In the genomic region with DNA sequence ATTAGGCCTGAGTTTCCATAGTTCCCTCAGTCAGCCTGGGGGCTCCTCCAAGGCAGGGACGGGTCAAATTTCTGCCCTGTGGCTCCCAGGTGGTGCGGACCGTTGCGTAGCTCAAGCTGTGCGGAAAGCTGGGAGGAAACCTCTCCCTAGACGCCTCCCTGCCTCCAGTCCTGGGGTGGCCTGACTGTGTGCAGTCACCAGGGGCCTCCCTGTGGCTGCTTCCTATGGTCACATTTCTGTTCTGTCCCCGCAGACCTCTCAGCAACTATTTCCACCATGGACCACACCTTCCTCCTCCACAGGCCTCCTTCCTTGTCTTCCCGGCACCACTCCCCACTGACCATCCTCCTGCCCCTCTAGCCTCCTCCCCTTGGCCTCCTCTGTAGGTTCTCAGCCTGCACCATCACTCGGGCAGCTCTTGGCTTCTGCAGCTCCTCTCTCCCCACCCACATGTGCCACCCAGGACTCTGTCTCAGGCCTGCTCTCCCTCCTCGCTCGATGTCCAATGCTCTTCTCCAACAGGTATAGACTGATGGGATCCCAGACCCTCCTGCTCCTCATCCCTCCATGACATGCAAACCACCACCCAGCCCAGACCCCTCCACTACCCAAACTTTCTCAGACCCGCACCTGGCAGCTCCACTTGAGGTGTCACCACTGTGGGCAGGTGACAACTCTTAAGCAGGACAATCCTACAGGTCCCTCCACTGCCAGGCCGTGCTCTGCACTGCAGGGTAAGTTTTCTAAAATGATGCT, we compare ENCODE assay signal across 28 cellular contexts. TPM values are rescaled to one million over a fixed set of nuclear protein-coding genes. Genes with fewer than 3 reads are reported as not detected.
A peak's percentile ranks its signal among the peaks of the same experiment; 100 is the strongest.
DNase-seq lines count a peak whose midpoint lies in the region; ATAC-seq, FAIRE-seq and TF ChIP-seq lines count a peak whose summit lies in the region.
"Had no signal": no experiment of that assay in that cellular context is flagged by ENCODE, and none has a peak within 500 bp of the region (broad histone marks: within the 10 kb centered on the region; RNA-seq: fewer than 3 reads in every experiment).

No MANE protein-coding gene starts in this region.

- no peak overlapping the region for H3K18ac ChIP-seq in IMR-90 (ENCODE audit: low read depth, low read length)
- H3K18ac ChIP-seq in H1 (ENCODE audit: extremely low read depth, low read length), result no peak overlapping the region
- H3K18ac ChIP-seq in neuronal stem cell (ENCODE audit: low read length), result no peak overlapping the region

- no peak overlapping the region for H4K8ac ChIP-seq in IMR-90 (ENCODE audit: low read depth in 2 of 2, low read length in 2 of 2)
- no peak overlapping the region for H4K8ac ChIP-seq in H1 (ENCODE audit: extremely low read depth, insufficient read depth, low read length)
- no peak overlapping the region for H4K8ac ChIP-seq in neuronal stem cell (ENCODE audit: low read depth, low read length)

- DNase-seq in IMR-90 (no peak), H1 (ENCODE audit: low read depth in 1 of 2, low spot score in 2 of 2) (no peak), neuronal stem cell (ENCODE audit: low spot score) (no peak), C1 segment of cervical spinal cord (lab: John Stamatoyannopoulos, UW) (no peak), NCI-H1694 (lab: John Stamatoyannopoulos, UW) (no peak), gastrocnemius medialis (no peak)
- DNase-seq in stimulated activated CD4-positive, alpha-beta T cell treated with anti-CD3 and anti-CD28 coated beads, Interleukin-2, amount 100 ng/mL, for 24 hours, result no peak
- DNase-seq: CD4-positive, CD25-positive, alpha-beta regulatory T cell; DMS153; DND-41; KBM-7; MV-4-11; NCI-H1105; NCI-H1436 treated with DMSO at 0.1 percent for 48 hours; NCI-H1930; NCI-H446 treated with DMSO at 0.1 percent for 48 hours; NCI-H526; NCI-H82; SHP77; T-cell had no signal

- H2BK120ac ChIP-seq in IMR-90 (ENCODE audit: low read depth, low read length), result no peak overlapping the region
- H2BK120ac ChIP-seq in H1 (replicated peaks; ENCODE audit: low read depth, low read length), result no peak overlapping the region
- H2BK120ac ChIP-seq in neuronal stem cell (ENCODE audit: low read depth, low read length), result peak overlapping the region; percentile 12

- H4K20me1 ChIP-seq in IMR-90 (ENCODE audit: insufficient read depth, low read length) (peaks cover 6% of the 10 kb centered on the region; the same call in 1 of the 2 replicates), H1 (replicated peaks in 1 of 2; ENCODE audit: control insufficient read depth in 1 of 2, insufficient read depth in 2 of 2, low read length in 2 of 2) (peaks cover 0 to 2% of the 10 kb centered on the region in 2 experiments)

- POLR2A ChIA-PET in IMR-90 (lab: Charles Lee; ENCODE audit: unreplicated experiment) (no interaction called here), H1 (lab: Charles Lee; ENCODE audit: partially characterized antibody) (no interaction called here)

- CTCF ChIA-PET in IMR-90 (lab: Yijun Ruan, JAX) (no interaction called here), H1 (lab: Charles Lee; ENCODE audit: partially characterized antibody) (interaction anchor here (0.7 to 2.9 kb wide), 10 partner anchors 12 to 519 kb away, joined by 3 to 16 read pairs (median 4); no protein-coding TSS in a partner anchor)

- no peak for TF ChIP-seq EP300 in H1 (IDR thresholded peaks at IDR 0.05; ENCODE audit: borderline replicate concordance in 1 of 2, low read depth in 2 of 2, low read length in 2 of 2)

- WGBS in IMR-90 (ENCODE audit: extremely low coverage in 2 of 2, insufficient read length in 1 of 2), 2 experiments, result 71% methylated on average over 6 of the region's 13 CpGs; no CpG with 5 or more reads in 1 of the 2 experiments
- WGBS in H1 (ENCODE audit: extremely low coverage in 1 of 2, insufficient coverage in 1 of 2, insufficient read length in 1 of 2, insufficient replicate concordance in 2 of 2, low coverage in 1 of 2, low lambda C conversion rate in 2 of 2, missing lambda C conversion rate in 1 of 2), 2 experiments, result 86% methylated on average over 13 of the region's 13 CpGs; no CpG with 5 or more reads in 1 of the 2 experiments
- WGBS in neuronal stem cell (ENCODE audit: extremely low coverage in 2 of 2, insufficient read length in 2 of 2, insufficient replicate concordance in 1 of 2), 2 donors, result no CpG with 5 or more reads among the region's 13 CpGs

- H3K4me3 ChIP-seq in IMR-90 (ENCODE audit: insufficient read depth, low read depth, low read length) (no peak overlapping the region), H1 (ENCODE audit: extremely low read depth in 1 of 4, insufficient read depth in 2 of 4, low read depth in 3 of 4, low read length in 4 of 4) (no peak overlapping the region), neuronal stem cell (ENCODE audit: low read length in 2 of 2) (no peak overlapping the region), gastrocnemius medialis (no peak overlapping the region)
- H3K4me3 ChIP-seq: GM23338 had no signal

- no peak overlapping the region for H4K5ac ChIP-seq in IMR-90 (ENCODE audit: low read depth, low read length)
- H4K5ac ChIP-seq in H1 (ENCODE audit: insufficient read length, low read depth, low read length), result no peak overlapping the region

- no peaks in the 10 kb centered on the region for H3K23me2 ChIP-seq in H1 (ENCODE audit: low read depth, low read length)

- 0 out of 2 replicates have a peak overlapping the region, but pooled peaks have one; percentile 16 for H2AK5ac ChIP-seq in IMR-90 (ENCODE audit: low read depth, low read length)
- no peak overlapping the region for H2AK5ac ChIP-seq in H1 (ENCODE audit: low read depth, low read length)
- H2AK5ac ChIP-seq in neuronal stem cell (ENCODE audit: low read depth, low read length), result no peak overlapping the region

- H3K14ac ChIP-seq in IMR-90 (replicated peaks; ENCODE audit: low read depth, low read length) (no peak overlapping the region), H1 (ENCODE audit: insufficient read length) (no peak overlapping the region), neuronal stem cell (ENCODE audit: low read length) (no peak overlapping the region)

- H3K79me1 ChIP-seq in IMR-90 (ENCODE audit: low read depth in 1 of 2, low read length in 2 of 2) (no peaks in the 10 kb centered on the region), H1 (ENCODE audit: low read depth, low read length) (no peaks in the 10 kb centered on the region), neuronal stem cell (ENCODE audit: low read depth, low read length) (no peaks in the 10 kb centered on the region)

- TF ChIP-seq POLR2A in IMR-90 (IDR thresholded peaks at IDR 0.05; ENCODE audit: low read depth, low read length), result no peak
- TF ChIP-seq POLR2A in H1 (IDR thresholded peaks at IDR 0.05; ENCODE audit: control extremely low read depth in 1 of 2, low read depth in 2 of 2, low read length in 2 of 2), result no peak
- no peak for TF ChIP-seq POLR2A in gastrocnemius medialis (IDR thresholded peaks at IDR 0.05)

- H3K79me2 ChIP-seq in H1 (ENCODE audit: control insufficient read depth in 1 of 2, insufficient read depth in 2 of 2, low read length in 2 of 2), result no peaks in the 10 kb centered on the region

- no peak overlapping the region for H3K56ac ChIP-seq in IMR-90 (ENCODE audit: extremely low read depth, insufficient read depth, low read length)
- no peak overlapping the region for H3K56ac ChIP-seq in H1 (replicated peaks; ENCODE audit: insufficient read length, low read depth, low read length)

- no peaks in the 10 kb centered on the region for H3K9me3 ChIP-seq in IMR-90 (ENCODE audit: control insufficient read depth, insufficient read depth, low read length)
- no peaks in the 10 kb centered on the region for H3K9me3 ChIP-seq in H1 (ENCODE audit: insufficient read depth in 2 of 2, low read depth in 1 of 2, low read length in 1 of 2)
- H3K9me3 ChIP-seq in neuronal stem cell (replicated peaks in 1 of 2; ENCODE audit: control insufficient read depth in 2 of 2, insufficient read depth in 1 of 2, low read depth in 1 of 2, low read length in 2 of 2), result no peaks in the 10 kb centered on the region
- no peaks in the 10 kb centered on the region for H3K9me3 ChIP-seq in gastrocnemius medialis

- intact Hi-C loops in IMR-90 (cut with micrococcal nuclease) (no loop called here), gastrocnemius medialis (cut with DNase I; ENCODE audit: low total_unique reads) (no loop called here)

- H2BK15ac ChIP-seq in IMR-90 (ENCODE audit: low read depth, low read length) (no peak overlapping the region), H1 (ENCODE audit: low read length) (no peak overlapping the region), neuronal stem cell (ENCODE audit: low read length) (peak overlapping the region; percentile 50)

- H3K23ac ChIP-seq in IMR-90 (ENCODE audit: low read depth, low read length), result no peak overlapping the region
- no peak overlapping the region for H3K23ac ChIP-seq in H1 (ENCODE audit: insufficient read length)
- no peak overlapping the region for H3K23ac ChIP-seq in neuronal stem cell (ENCODE audit: low read depth, low read length, poor library complexity)

- dilution Hi-C loops in IMR-90 (cut with HindIII; ENCODE audit: low sequenced_read_pairs, unreplicated experiment), result no loop called here

- H3K4me1 ChIP-seq in IMR-90 (ENCODE audit: control insufficient read depth, insufficient read depth, low read length), result peaks cover 10% of the 10 kb centered on the region
- H3K4me1 ChIP-seq in H1 (replicated peaks in 1 of 4; ENCODE audit: control insufficient read depth in 3 of 4, insufficient read depth in 4 of 4, low read length in 3 of 4), result peaks cover 0 to 5% (median under 1%) of the 10 kb centered on the region in 4 experiments; a peak in 2 of 7 replicates
- no peaks in the 10 kb centered on the region for H3K4me1 ChIP-seq in neuronal stem cell (ENCODE audit: control insufficient read depth in 2 of 2, insufficient read depth in 1 of 2, low read depth in 1 of 2, low read length in 2 of 2)
- no peaks in the 10 kb centered on the region for H3K4me1 ChIP-seq in gastrocnemius medialis

- H2BK12ac ChIP-seq in H1 (ENCODE audit: low read depth, low read length) (no peak overlapping the region), neuronal stem cell (ENCODE audit: low read length) (no peak overlapping the region)

- H3K9me1 ChIP-seq in IMR-90 (ENCODE audit: insufficient read depth, low read length), result peaks cover 9% of the 10 kb centered on the region; the same call in 1 of the 2 replicates

- no peak overlapping the region for H3K4me2 ChIP-seq in IMR-90 (ENCODE audit: low read depth, low read length)
- no peak overlapping the region for H3K4me2 ChIP-seq in H1 (ENCODE audit: insufficient read depth in 1 of 2, low read depth in 2 of 2, low read length in 2 of 2)
- no peak overlapping the region for H3K4me2 ChIP-seq in neuronal stem cell (ENCODE audit: insufficient read depth, low read length, poor library complexity, severe bottlenecking)
- H3K4me2 ChIP-seq: GM23338 had no signal

- H2BK20ac ChIP-seq in IMR-90 (ENCODE audit: low read depth, low read length) (no peak overlapping the region), H1 (ENCODE audit: low read length) (no peak overlapping the region)

- H4K91ac ChIP-seq in IMR-90 (ENCODE audit: insufficient read depth, low read depth, low read length) (no peak overlapping the region), H1 (replicated peaks; ENCODE audit: insufficient read length, low read length) (no peak overlapping the region), neuronal stem cell (ENCODE audit: low read depth, low read length, poor library complexity) (no peak overlapping the region)

- no peaks in the 10 kb centered on the region for H3K36me3 ChIP-seq in IMR-90 (ENCODE audit: control insufficient read depth, insufficient read depth, low read length)
- no peaks in the 10 kb centered on the region for H3K36me3 ChIP-seq in H1 (ENCODE audit: control insufficient read depth in 2 of 4, insufficient read depth in 4 of 4, low read length in 3 of 4)
- no peaks in the 10 kb centered on the region for H3K36me3 ChIP-seq in neuronal stem cell (replicated peaks in 1 of 2; ENCODE audit: control insufficient read depth in 2 of 2, insufficient read depth in 2 of 2, low read length in 2 of 2)
- H3K36me3 ChIP-seq in gastrocnemius medialis, result no peaks in the 10 kb centered on the region

- in situ Hi-C loops in IMR-90 (cut with MboI; ENCODE audit: low sequenced_read_pairs) (no loop called here), gastrocnemius medialis (cut with MboI; ENCODE audit: low sequenced_read_pairs in 4 of 4) (no loop called here)

- TF ChIP-seq CTCF in IMR-90 (conservative IDR thresholded peaks at IDR 0.05; ENCODE audit: low read depth, low read length) (no peak), H1 (IDR thresholded peaks at IDR 0.05; ENCODE audit: control extremely low read depth in 1 of 3, insufficient read depth in 1 of 3, low read depth in 1 of 3, low read length in 3 of 3) (no peak), gastrocnemius medialis (IDR thresholded peaks at IDR 0.05 in 4 of 5, conservative IDR thresholded peaks at IDR 0.05 in 1 of 5) (no peak)

- TF ChIP-seq RAD21 in IMR-90 (IDR thresholded peaks at IDR 0.05; ENCODE audit: low read length), result no peak
- no peak for TF ChIP-seq RAD21 in H1 (IDR thresholded peaks at IDR 0.05 in 1 of 2, conservative IDR thresholded peaks at IDR 0.05 in 1 of 2; ENCODE audit: low read depth in 2 of 2, low read length in 2 of 2)

- H3K9ac ChIP-seq in IMR-90 (ENCODE audit: low read depth, low read length) (no peak overlapping the region), H1 (replicated peaks in 1 of 4; ENCODE audit: extremely low read depth in 1 of 4, low read depth in 3 of 4, low read length in 3 of 4) (no peak overlapping the region), neuronal stem cell (ENCODE audit: low read depth, low read length, poor library complexity) (no peak overlapping the region)

- H3K27ac ChIP-seq in IMR-90 (ENCODE audit: insufficient read depth, low read length) (no peak overlapping the region), H1 (ENCODE audit: low read depth, low read length) (no peak overlapping the region), neuronal stem cell (replicated peaks; ENCODE audit: low read length) (no peak overlapping the region), gastrocnemius medialis (no peak overlapping the region)
- H3K27ac ChIP-seq: RWPE1 had no signal

- H2BK5ac ChIP-seq in IMR-90 (ENCODE audit: low read depth, low read length, poor library complexity, severe bottlenecking), result no peak overlapping the region
- 0 out of 2 replicates have a peak overlapping the region, but pooled peaks have one; percentile 21 for H2BK5ac ChIP-seq in H1 (ENCODE audit: low read depth, low read length)
- H2BK5ac ChIP-seq in neuronal stem cell (ENCODE audit: low read length), result no peak overlapping the region

- no peak for FAIRE-seq in H1 (lab: Jason Lieb, UNC)
- FAIRE-seq: GM12892, HepG2 had no signal

- BruUV-seq in IMR-90 (replicated peaks; lab: Mats Ljungman, UMichigan), result no TSS peak

- no peak overlapping the region for H2AFZ ChIP-seq in IMR-90 (replicated peaks; ENCODE audit: low read length, poor library complexity)
- no peak overlapping the region for H2AFZ ChIP-seq in H1 (ENCODE audit: low read length)
- H2AFZ ChIP-seq in neuronal stem cell (ENCODE audit: low read length), result no peak overlapping the region
- H2AFZ ChIP-seq: GM23338 had no signal

- H3K4ac ChIP-seq in IMR-90 (ENCODE audit: low read depth, low read length) (no peak overlapping the region), H1 (replicated peaks; ENCODE audit: insufficient read length, low read depth, low read length) (no peak overlapping the region), neuronal stem cell (ENCODE audit: low read length) (no peak overlapping the region)

- no peak overlapping the region for H2AK9ac ChIP-seq in IMR-90 (replicated peaks; ENCODE audit: low read depth, low read length, poor library complexity)

- peaks cover 2% of the 10 kb centered on the region; the same call in 1 of the 2 replicates for H3K27me3 ChIP-seq in IMR-90 (ENCODE audit: control insufficient read depth, insufficient read depth, low read length)
- no peaks in the 10 kb centered on the region for H3K27me3 ChIP-seq in H1 (replicated peaks in 1 of 4; ENCODE audit: control insufficient read depth in 3 of 4, extremely low read depth in 1 of 4, insufficient read depth in 3 of 4, low read length in 3 of 4)
- H3K27me3 ChIP-seq in neuronal stem cell (ENCODE audit: control insufficient read depth in 3 of 3, insufficient read depth in 3 of 3, low read depth in 1 of 3, low read length in 3 of 3), result peaks cover 0 to 61% (median 0%) of the 10 kb centered on the region in 3 experiments
- H3K27me3 ChIP-seq in gastrocnemius medialis, result no peaks in the 10 kb centered on the region

- no peak for ATAC-seq in IMR-90 (ENCODE audit: low read depth)
- no peak for ATAC-seq in gastrocnemius medialis
- ATAC-seq: GM23338, HCT116, HepG2, T-cell had no signal

RNA-seq across cellular contexts. Expression of a gene that starts 26.9 kb away (rescaled TPM):
- 443 and 475 TPM in 2 replicates for total RNA-seq in IMR-90 (2012; rRNA removed)
- 364 and 377 TPM in 2 replicates for polyA plus RNA-seq in IMR-90 (2012; rRNA removed)
- 372 and 417 TPM in 2 replicates for polyA plus RNA-seq in IMR-90 (2012; cell fraction: cytosol; rRNA removed)
- polyA plus RNA-seq in IMR-90 (2012; cell fraction: nucleus; rRNA removed; ENCODE audit: low replicate concordance), result 300 and 409 TPM in 2 replicates
- 131 and 136 TPM in 2 replicates for total RNA-seq in H1 (2021; fragmentation: NEBNext Ultra II Directional; extraction: Animal tissue kit (Norgen Biotek cat#: 25700))
- polyA plus RNA-seq in H1 (2011; rRNA removed), result 115 and 124 TPM in 2 replicates
- polyA plus RNA-seq in H1 (2011; cell fraction: cytosol; rRNA removed), result 155 TPM
- 166 TPM for polyA plus RNA-seq in H1 (2011; cell fraction: nucleus; rRNA removed)
- 123 to 167 TPM (median 161 TPM) in 4 replicates for polyA plus RNA-seq in H1 (2012, experiment 1 of 2)
- 77.7 TPM for polyA plus RNA-seq in H1 (2012, experiment 2 of 2)
- 92.4 TPM for polyA plus RNA-seq in H1 (2013, experiment 1 of 2)
- 92.3 TPM for polyA plus RNA-seq in H1 (2013, experiment 2 of 2)
- polyA minus RNA-seq in H1 (2011; rRNA and poly(A)+ RNA removed), result 165 and 212 TPM in 2 replicates
- polyA minus RNA-seq in H1 (2011; cell fraction: cytosol; rRNA and poly(A)+ RNA removed), result 100.0 TPM
- polyA minus RNA-seq in H1 (2011; cell fraction: nucleus; rRNA and poly(A)+ RNA removed), result 119 TPM
- 103 TPM for polyA plus RNA-seq in neuronal stem cell (2013, experiment 1 of 2)
- 99.6 TPM for polyA plus RNA-seq in neuronal stem cell (2013, experiment 2 of 2)
- total RNA-seq in gastrocnemius medialis, result 100 to 1,000 TPM in 3 of 4 donors, 10 to 100 TPM in 1; 96.1 to 119 (median 111) TPM

RNA-seq across cellular contexts. Expression of a gene that starts 55.1 kb away (rescaled TPM):
- total RNA-seq in IMR-90 (2012; rRNA removed) (not detected in 2 replicates), gastrocnemius medialis (not detected)
- polyA plus RNA-seq in IMR-90 (2012; rRNA removed) (0.27 TPM in 1 of 2 replicates, not detected in the other), H1 (2011; rRNA removed) (0.06 and 0.32 TPM in 2 replicates)
- polyA plus RNA-seq in IMR-90 (2012; cell fraction: cytosol; rRNA removed), result not detected in 2 replicates
- 0.11 and 0.62 TPM in 2 replicates for polyA plus RNA-seq in IMR-90 (2012; cell fraction: nucleus; rRNA removed; ENCODE audit: low replicate concordance)
- 0.35 TPM in 1 of 2 replicates, not detected in the other for total RNA-seq in H1 (2021; fragmentation: NEBNext Ultra II Directional; extraction: Animal tissue kit (Norgen Biotek cat#: 25700))
- 0.13 TPM for polyA plus RNA-seq in H1 (2011; cell fraction: cytosol; rRNA removed)
- 0.57 TPM for polyA plus RNA-seq in H1 (2011; cell fraction: nucleus; rRNA removed)
- polyA plus RNA-seq in H1 (2012, experiment 1 of 2), result 0.23 to 0.87 TPM (median 0.50 TPM) in 3 of 4 replicates, not detected in the other
- polyA plus RNA-seq in H1 (2012, experiment 2 of 2), result not detected
- polyA plus RNA-seq in H1 (2013, experiment 1 of 2), result 0.14 TPM
- 0.26 TPM for polyA plus RNA-seq in H1 (2013, experiment 2 of 2)
- polyA minus RNA-seq in H1 (2011; rRNA and poly(A)+ RNA removed), result 0.29 and 0.57 TPM in 2 replicates
- polyA minus RNA-seq in H1 (2011; cell fraction: cytosol; rRNA and poly(A)+ RNA removed), result not detected
- polyA minus RNA-seq in H1 (2011; cell fraction: nucleus; rRNA and poly(A)+ RNA removed), result 1.00 TPM
- polyA plus RNA-seq in neuronal stem cell (2013, experiment 1 of 2), result not detected
- 0.21 TPM for polyA plus RNA-seq in neuronal stem cell (2013, experiment 2 of 2)
- total RNA-seq: GM23338, LHCN-M2, MCF 10A, SK-MEL-5 had no signal
- polyA plus RNA-seq: HepG2 had no signal
